ENCODE assay signal across 15 cellular contexts in the genomic region with DNA sequence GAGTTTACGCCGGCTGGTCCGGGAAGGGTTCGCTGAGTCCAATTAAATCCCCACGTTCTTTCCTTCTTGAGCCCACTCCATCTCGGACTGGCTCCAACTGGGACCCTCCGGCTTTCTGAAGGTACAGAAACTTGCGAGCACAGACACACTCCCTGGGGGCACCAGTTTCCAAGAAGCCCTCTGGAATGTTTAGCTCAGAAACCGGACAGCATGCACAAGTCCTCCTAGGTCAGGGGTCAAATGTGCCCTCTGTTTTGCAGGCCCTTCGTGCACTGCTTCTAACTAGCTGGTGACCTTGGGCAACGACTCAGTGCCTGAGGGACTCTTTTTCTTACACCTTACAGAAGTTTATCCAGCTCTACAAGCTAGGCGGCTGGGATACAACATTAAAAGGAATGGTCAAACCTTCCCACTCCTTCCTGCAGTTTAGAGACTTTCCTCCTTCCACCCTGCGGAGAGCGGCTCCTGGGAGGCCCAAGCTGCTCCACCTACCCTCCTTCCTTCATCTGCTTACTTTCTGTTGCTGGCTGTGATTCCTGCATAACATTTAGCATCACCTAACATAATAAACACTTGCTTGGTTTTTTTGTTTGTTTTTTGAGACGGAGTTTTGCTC.
DNase-seq lines count a peak whose midpoint lies in the region; ATAC-seq and TF ChIP-seq lines count a peak whose summit lies in the region.
"Had no signal": no experiment of that assay in that cellular context is flagged by ENCODE, and none has a peak within 500 bp of the region (broad histone marks: within the 10 kb centered on the region; RNA-seq: fewer than 3 reads in every experiment).

No MANE protein-coding gene starts in this region.

- no peak for DNase-seq in CD4-positive, alpha-beta memory T cell
- peak; percentile 74 for DNase-seq in H7
- peak; percentile 67 for DNase-seq in ecto neural progenitor cell (ENCODE audit: low spot score)
- no peak for DNase-seq in amniotic stem cell (lab: John Stamatoyannopoulos, UW)
- no peak for DNase-seq in SJCRH30
- DNase-seq: activated CD4-positive, alpha-beta T cell treated with anti-CD3 and anti-CD28 coated beads, Interleukin-2, amount 50 U/mL, for 4 hours; activated effector memory CD4-positive, alpha-beta T cell treated with anti-CD3 and anti-CD28 coated beads, Interleukin-2, amount 50 U/mL, for 16 hours; AML-193; NCI-H446; SIG-M5 had no signal

- no peak overlapping the region for H3K27ac ChIP-seq in CD4-positive, alpha-beta memory T cell (ENCODE audit: low read depth, low read length)
- no peak overlapping the region for H3K27ac ChIP-seq in SJCRH30
- H3K27ac ChIP-seq: GM23248 had no signal

- TF ChIP-seq CTCF in nephron (IDR thresholded peaks at IDR 0.05; ENCODE audit: unreplicated experiment in 3 of 3): no peak

- H3K4me3 Mint-ChIP-seq in CD4-positive, alpha-beta memory T cell: peak overlapping the region in 5 of 8 donors; percentile 13 to 64 (median 36)
- peak overlapping the region; percentile 68 to 75 (median 71) for H3K4me3 Mint-ChIP-seq in nephron

- no peaks in the 10 kb centered on the region for H3K36me3 ChIP-seq in CD4-positive, alpha-beta memory T cell (ENCODE audit: insufficient read depth, low read length)
- H3K36me3 ChIP-seq in H7 (replicated peaks; ENCODE audit: control insufficient read depth, insufficient read depth, low read length) (no peaks in the 10 kb centered on the region), SJCRH30 (no peaks in the 10 kb centered on the region)

- no peaks in the 10 kb centered on the region for H3K4me1 ChIP-seq in CD4-positive, alpha-beta memory T cell (ENCODE audit: insufficient read depth, low read length)
- H3K4me1 ChIP-seq in SJCRH30: no peaks in the 10 kb centered on the region

- H3K4me3 ChIP-seq in CD4-positive, alpha-beta memory T cell (ENCODE audit: low read length in 2 of 2): no peak overlapping the region
- peak overlapping the region; percentile 46 for H3K4me3 ChIP-seq in H7 (ENCODE audit: insufficient read depth, low read depth, low read length)
- no peak overlapping the region for H3K4me3 ChIP-seq in SJCRH30

- no peaks in the 10 kb centered on the region for H3K9me3 ChIP-seq in CD4-positive, alpha-beta memory T cell (ENCODE audit: control insufficient read depth in 1 of 2, low read length in 2 of 2)
- no peaks in the 10 kb centered on the region for H3K9me3 ChIP-seq in SJCRH30 (replicated peaks)

- no peaks in the 10 kb centered on the region for H3K36me3 Mint-ChIP-seq in CD4-positive, alpha-beta memory T cell
- no peaks in the 10 kb centered on the region for H3K36me3 Mint-ChIP-seq in nephron (ENCODE audit: low read depth)

- H3K9me3 Mint-ChIP-seq in CD4-positive, alpha-beta memory T cell: peaks cover 0 to 12% (median 2%) of the 10 kb centered on the region in 8 donors
- peaks cover 8% of the 10 kb centered on the region for H3K9me3 Mint-ChIP-seq in nephron

- peak overlapping the region in 2 of 7 donors; percentile 15 to 47 for H3K27ac Mint-ChIP-seq in CD4-positive, alpha-beta memory T cell
- H3K27ac Mint-ChIP-seq in nephron: peak overlapping the region; percentile 38 to 61 (median 50)

- no peaks in the 10 kb centered on the region for H3K27me3 ChIP-seq in CD4-positive, alpha-beta memory T cell (ENCODE audit: insufficient read depth, low read length)
- peaks cover 2% of the 10 kb centered on the region; the same call in 1 of the 2 replicates for H3K27me3 ChIP-seq in H7 (ENCODE audit: control insufficient read depth, insufficient read depth, low read length)
- H3K27me3 ChIP-seq in SJCRH30: no peaks in the 10 kb centered on the region

- POLR2A ChIA-PET in CD4-positive, alpha-beta memory T cell (lab: Charles Lee; ENCODE audit: partially characterized antibody): no interaction called here

- ATAC-seq in GM21786 (IDR thresholded peaks at IDR 0.05; ENCODE audit: unreplicated experiment) (no peak), GM21360 (IDR thresholded peaks at IDR 0.05; ENCODE audit: unreplicated experiment) (no peak)
- ATAC-seq: left colon had no signal

- no peaks in the 10 kb centered on the region for H3K27me3 Mint-ChIP-seq in CD4-positive, alpha-beta memory T cell
- H3K27me3 Mint-ChIP-seq in nephron (ENCODE audit: low read depth): peaks cover 14% of the 10 kb centered on the region

- intact Hi-C loops in CD4-positive, alpha-beta memory T cell (cut with micrococcal nuclease): loop anchor here (5.0 kb wide), 1 partner anchor 50 kb away; no protein-coding TSS in a partner anchor

- CTCF ChIA-PET in CD4-positive, alpha-beta memory T cell (lab: Charles Lee; ENCODE audit: partially characterized antibody): interaction anchor here (1.1 kb wide), 1 partner anchor 91 kb away, joined by 3 read pairs; no protein-coding TSS in a partner anchor

- H3K4me1 Mint-ChIP-seq in CD4-positive, alpha-beta memory T cell: peaks cover under 1 to 2% (median 1%) of the 10 kb centered on the region in 4 donors
- H3K4me1 Mint-ChIP-seq in nephron: peaks cover 39% of the 10 kb centered on the region

Comparison
In these comparisons a context has a peak if more than half of its experiments do, and no peak if none do; other contexts are left out.
1. DNase-seq: peak in H7 (single experiment) and ecto neural progenitor cell (single experiment); none in CD4-positive, alpha-beta memory T cell (0 of 5), amniotic stem cell (single experiment) and SJCRH30 (0 of 2).